In the genomic region with DNA sequence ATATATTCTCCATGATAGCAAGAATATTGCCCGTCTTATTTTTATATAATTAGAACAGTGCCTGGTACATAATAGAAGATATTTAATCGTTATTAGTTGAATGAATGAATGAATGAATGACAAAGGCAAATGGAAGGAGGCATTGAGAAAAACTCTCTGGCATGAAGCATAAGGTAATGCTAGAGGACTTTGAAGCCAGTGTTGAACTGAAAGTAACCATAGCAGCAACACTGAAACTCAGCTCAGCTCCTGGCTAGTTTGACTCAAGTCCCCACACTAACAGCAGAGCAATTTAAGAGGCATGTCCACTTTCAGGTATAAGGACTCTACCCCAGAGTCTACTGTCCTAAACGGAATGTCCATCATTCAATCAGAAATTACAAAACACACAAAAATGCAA, we compare ENCODE assay signal across 32 cellular contexts.
DNase-seq lines count a peak whose midpoint lies in the region; ATAC-seq, FAIRE-seq and TF ChIP-seq lines count a peak whose summit lies in the region.
"Had no signal": no experiment of that assay in that cellular context is flagged by ENCODE, and none has a peak within 500 bp of the region (broad histone marks: within the 10 kb centered on the region; RNA-seq: fewer than 3 reads in every experiment).

No MANE protein-coding gene starts in this region.

- no peak overlapping the region for H3K27ac ChIP-seq in caudate nucleus (ENCODE audit: low read depth, low read length)
- H3K27ac ChIP-seq: A549, breast epithelium, esophagus squamous epithelium, hepatocyte, skin epidermis, transverse colon, VCaP had no signal

- no peak for TF ChIP-seq POLR2A in GM12892 (IDR thresholded peaks at IDR 0.05; ENCODE audit: low read depth, low read length)

- H3K27ac Mint-ChIP-seq in activated CD8-positive, alpha-beta memory T cell treated with anti-CD3 and anti-CD28 coated beads, Interleukin-2, amount 10 ng/mL, durations not matched to agents 7 days and 5 days, result no peak overlapping the region
- H3K27ac Mint-ChIP-seq: activated CD4-positive, alpha-beta T cell treated with anti-CD3 and anti-CD28 coated beads, Interleukin-2, amount 10 ng/mL, durations not matched to agents 7 days and 5 days; activated naive CD4-positive, alpha-beta T cell treated with anti-CD3 and anti-CD28 coated beads, Interleukin-2, amount 10 ng/mL, durations not matched to agents 7 days and 5 days; activated T-helper 1 cell treated with anti-CD3 and anti-CD28 coated beads, Interleukin-12 subunit alpha, Interleukin-12 subunit beta, Interleukin-2, Interleukin-4 antibody, amounts not matched to agents 30 ng/mL and 10 ng/mL and 1 ng/mL, durations not matched to agents 14 hours and 24 hours and 36 hours; CD8-positive, alpha-beta memory T cell; endodermal cell; naive thymus-derived CD8-positive, alpha-beta T cell had no signal

- no peaks in the 10 kb centered on the region for H3K9me3 Mint-ChIP-seq in activated CD8-positive, alpha-beta memory T cell treated with anti-CD3 and anti-CD28 coated beads, Interleukin-2, amount 10 ng/mL, durations not matched to agents 7 days and 5 days (ENCODE audit: low read depth)
- H3K9me3 Mint-ChIP-seq: activated CD4-positive, alpha-beta T cell treated with anti-CD3 and anti-CD28 coated beads, Interleukin-2, amount 10 ng/mL, durations not matched to agents 7 days and 5 days; activated naive CD4-positive, alpha-beta T cell treated with anti-CD3 and anti-CD28 coated beads, Interleukin-2, amount 10 ng/mL, durations not matched to agents 7 days and 5 days; activated T-helper 1 cell treated with anti-CD3 and anti-CD28 coated beads, Interleukin-12 subunit alpha, Interleukin-12 subunit beta, Interleukin-2, Interleukin-4 antibody, amounts not matched to agents 30 ng/mL and 10 ng/mL and 1 ng/mL, durations not matched to agents 14 hours and 24 hours and 36 hours; CD8-positive, alpha-beta memory T cell; endodermal cell; naive thymus-derived CD8-positive, alpha-beta T cell had no signal

- FAIRE-seq in GM12892 (lab: Jason Lieb, UNC), result peak; percentile 71
- FAIRE-seq: A549, colon had no signal

- CTCF ChIA-PET in activated CD8-positive, alpha-beta memory T cell treated with anti-CD3 and anti-CD28 coated beads, Interleukin-2, amount 10 ng/mL, durations not matched to agents 7 days and 5 days (lab: Charles Lee), result no interaction called here

- H3K36me3 Mint-ChIP-seq in activated CD8-positive, alpha-beta memory T cell treated with anti-CD3 and anti-CD28 coated beads, Interleukin-2, amount 10 ng/mL, durations not matched to agents 7 days and 5 days, result no peaks in the 10 kb centered on the region
- H3K36me3 Mint-ChIP-seq: activated naive CD4-positive, alpha-beta T cell treated with anti-CD3 and anti-CD28 coated beads, Interleukin-2, amount 10 ng/mL, durations not matched to agents 7 days and 5 days; CD8-positive, alpha-beta memory T cell; naive thymus-derived CD8-positive, alpha-beta T cell had no signal

- H3K4me1 Mint-ChIP-seq in activated CD8-positive, alpha-beta memory T cell treated with anti-CD3 and anti-CD28 coated beads, Interleukin-2, amount 10 ng/mL, durations not matched to agents 7 days and 5 days, result no peaks in the 10 kb centered on the region
- H3K4me1 Mint-ChIP-seq: activated CD4-positive, alpha-beta T cell treated with anti-CD3 and anti-CD28 coated beads, Interleukin-2, amount 10 ng/mL, durations not matched to agents 7 days and 5 days; activated naive CD4-positive, alpha-beta T cell treated with anti-CD3 and anti-CD28 coated beads, Interleukin-2, amount 10 ng/mL, durations not matched to agents 7 days and 5 days; CD8-positive, alpha-beta memory T cell; naive thymus-derived CD8-positive, alpha-beta T cell had no signal

- no peak overlapping the region for H3K4me3 Mint-ChIP-seq in activated CD8-positive, alpha-beta memory T cell treated with anti-CD3 and anti-CD28 coated beads, Interleukin-2, amount 10 ng/mL, durations not matched to agents 7 days and 5 days
- H3K4me3 Mint-ChIP-seq: activated CD4-positive, alpha-beta T cell treated with anti-CD3 and anti-CD28 coated beads, Interleukin-2, amount 10 ng/mL, durations not matched to agents 7 days and 5 days; activated naive CD4-positive, alpha-beta T cell treated with anti-CD3 and anti-CD28 coated beads, Interleukin-2, amount 10 ng/mL, durations not matched to agents 7 days and 5 days; activated T-helper 1 cell treated with anti-CD3 and anti-CD28 coated beads, Interleukin-12 subunit alpha, Interleukin-12 subunit beta, Interleukin-2, Interleukin-4 antibody, amounts not matched to agents 30 ng/mL and 10 ng/mL and 1 ng/mL, durations not matched to agents 14 hours and 24 hours and 36 hours; CD8-positive, alpha-beta memory T cell; endodermal cell; naive thymus-derived CD8-positive, alpha-beta T cell had no signal

- DNase-seq in GM12892 (ENCODE audit: insufficient read length) (no peak), MV-4-11 (lab: John Stamatoyannopoulos, UW) (peak; percentile 6), caudate nucleus (lab: John Stamatoyannopoulos, UW) (no peak), DMS 273 (lab: John Stamatoyannopoulos, UW; ENCODE audit: unreplicated experiment) (no peak)
- DNase-seq in activated CD4-positive, CD25-positive, alpha-beta regulatory T cell (lab: John Stamatoyannopoulos, UW), result no peak
- DNase-seq in activated CD8-positive, alpha-beta memory T cell treated with anti-CD3 and anti-CD28 coated beads, Interleukin-2, amount 10 ng/mL, durations not matched to agents 7 days and 5 days, result no peak
- DNase-seq: activated CD4-positive, alpha-beta T cell treated with anti-CD3 and anti-CD28 coated beads, Interleukin-2, amount 10 ng/mL, durations not matched to agents 7 days and 5 days; activated naive CD4-positive, alpha-beta T cell treated with anti-CD3 and anti-CD28 coated beads, Interleukin-2, amount 10 ng/mL, durations not matched to agents 7 days and 5 days; amygdala; CD8-positive, alpha-beta memory T cell; endodermal cell; esophagus squamous epithelium; midbrain; naive thymus-derived CD8-positive, alpha-beta T cell; NCI-H1092 treated with DMSO at 0.1 percent for 48 hours; NCI-H2029 treated with DMSO at 0.1 percent for 48 hours; NCI-H226; NCI-H774; occipital lobe; OCI-M1; transverse colon had no signal

- peaks cover 29% of the 10 kb centered on the region for H3K27me3 Mint-ChIP-seq in activated CD8-positive, alpha-beta memory T cell treated with anti-CD3 and anti-CD28 coated beads, Interleukin-2, amount 10 ng/mL, durations not matched to agents 7 days and 5 days
- H3K27me3 Mint-ChIP-seq: activated naive CD4-positive, alpha-beta T cell treated with anti-CD3 and anti-CD28 coated beads, Interleukin-2, amount 10 ng/mL, durations not matched to agents 7 days and 5 days had no signal

- ATAC-seq in GM19023 (IDR thresholded peaks at IDR 0.05; ENCODE audit: unreplicated experiment), result peak; percentile 79
- ATAC-seq in HG02798 (IDR thresholded peaks at IDR 0.05; ENCODE audit: poor library complexity, unreplicated experiment), result peak; percentile 82
- ATAC-seq in activated CD8-positive, alpha-beta memory T cell treated with anti-CD3 and anti-CD28 coated beads, Interleukin-2, amount 10 ng/mL, durations not matched to agents 7 days and 5 days, result no peak
- ATAC-seq: A549; HCT116; naive thymus-derived CD8-positive, alpha-beta T cell; SK-N-SH treated with all-trans-retinoic acid at 6 μM for 48 hours had no signal
